In the genomic region with DNA sequence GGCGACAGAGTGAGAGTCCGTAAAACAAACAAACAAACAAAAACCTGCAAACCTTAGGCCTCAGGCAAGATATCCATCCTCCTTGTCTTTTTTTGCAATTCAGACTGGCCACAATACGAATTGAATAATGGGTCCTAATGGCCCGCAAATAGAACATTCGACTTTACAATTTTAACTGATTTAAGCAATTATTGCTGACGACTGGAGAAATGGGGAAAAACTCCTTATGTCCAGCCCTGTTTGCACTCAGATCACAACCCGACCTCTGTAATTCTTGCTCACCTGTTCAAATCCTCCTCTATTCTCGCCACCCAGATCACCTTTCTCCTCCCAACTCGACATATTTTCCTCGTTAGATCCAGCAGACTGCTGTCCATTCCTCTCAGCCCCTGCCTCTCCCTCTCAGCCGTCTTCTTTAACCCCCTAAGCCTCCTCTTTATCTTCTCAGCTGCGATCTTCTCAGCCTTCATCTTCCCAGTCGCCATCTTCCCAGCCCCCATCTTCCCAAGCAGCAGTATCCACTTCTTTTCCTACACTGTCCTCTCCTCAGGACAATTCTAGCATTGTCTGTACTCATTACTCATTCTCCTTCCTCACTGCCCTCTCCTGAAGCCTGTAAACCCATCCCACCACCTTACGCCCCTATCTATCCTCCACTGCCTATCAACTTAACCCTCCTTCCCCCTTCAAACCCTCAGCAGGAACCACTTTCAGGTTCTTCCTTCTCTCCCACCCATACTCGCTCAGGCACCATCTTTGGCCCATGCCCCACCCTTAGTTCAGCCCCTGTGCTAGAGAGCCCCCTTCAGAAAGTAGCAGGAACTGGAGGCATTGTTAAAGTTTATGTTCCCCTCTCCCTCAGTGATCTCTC, we compare ENCODE assay signal across 1 cellular context.
A peak's percentile ranks its signal among the peaks of the same experiment; 100 is the strongest.
TF ChIP-seq lines count a peak whose summit lies in the region.

No MANE protein-coding gene starts in this region.

TF ChIP-seq in K562, 482 proteins besides CTCF, POLR2A, EP300 and RAD21 (continued from another document and continues in another):
- TF ChIP-seq ZC3H8 (IDR thresholded peaks at IDR 0.05) (0 out of 2 replicates have a peak, but pooled peaks have one; percentile 59), TSC22D4 (tag; IDR thresholded peaks at IDR 0.05) (no peak), ZNF586 (CRISPR knock-in tag; conservative IDR thresholded peaks at IDR 0.05) (no peak), ZNF232 (CRISPR knock-in tag; IDR thresholded peaks at IDR 0.05) (no peak; the same call in 1 of the 2 replicates), RHOXF2B (CRISPR knock-in tag; conservative IDR thresholded peaks at IDR 0.05) (no peak; the same call in 1 of the 2 replicates), SNIP1 (IDR thresholded peaks at IDR 0.05; ENCODE audit: low read depth) (peak; percentile 20; the same call in 1 of the 2 replicates), NR2C2 (CRISPR knock-in tag; IDR thresholded peaks at IDR 0.05) (no peak), NR2C2 (tag; IDR thresholded peaks at IDR 0.05) (no peak), FOSL1 (tag; conservative IDR thresholded peaks at IDR 0.05) (no peak), POLR3A (IDR thresholded peaks at IDR 0.05; ENCODE audit: borderline replicate concordance, extremely low read depth, insufficient read depth, insufficient read length) (no peak), TCF7 (IDR thresholded peaks at IDR 0.05; ENCODE audit: borderline replicate concordance) (no peak), GATAD2B (IDR thresholded peaks at IDR 0.05; ENCODE audit: borderline replicate concordance) (no peak), OTX1 (CRISPR knock-in tag; IDR thresholded peaks at IDR 0.05) (peak; percentile 85; the same call in 1 of the 2 replicates), IFI16 (CRISPR knock-in tag; IDR thresholded peaks at IDR 0.05) (no peak), VEZF1 (CRISPR knock-in tag; IDR thresholded peaks at IDR 0.05) (peak; percentile 44), TFAM (CRISPR knock-in tag; conservative IDR thresholded peaks at IDR 0.05) (no peak), PKNOX1 (IDR thresholded peaks at IDR 0.05) (peak; percentile 68), CBX8 (IDR thresholded peaks at IDR 0.05; ENCODE audit: borderline replicate concordance, extremely low read depth, low read depth, low read length, poor library complexity, severe bottlenecking) (no peak), ATF6 (CRISPR knock-in tag; IDR thresholded peaks at IDR 0.05) (no peak), TSHZ1 (CRISPR knock-in tag; IDR thresholded peaks at IDR 0.05) (no peak), ZNF695 (CRISPR knock-in tag; IDR thresholded peaks at IDR 0.05) (no peak), ZNF561 (CRISPR knock-in tag; conservative IDR thresholded peaks at IDR 0.05) (no peak), ZEB2 (IDR thresholded peaks at IDR 0.05) (peak; percentile 64), YY1 (IDR thresholded peaks at IDR 0.05; ENCODE audit: borderline replicate concordance in 1 of 3, control insufficient read depth in 1 of 3, extremely low read depth in 1 of 3, insufficient read depth in 3 of 3, insufficient read length in 1 of 3, insufficient replicate concordance in 2 of 3, low read depth in 1 of 3, low read length in 2 of 3) (peak in 2 of 3 experiments; percentile 44 to 85), SNRNP70 (optimal IDR thresholded peaks at IDR 0.05; ENCODE audit: low read depth, low read length) (no peak), STAG1 (CRISPR knock-in tag; IDR thresholded peaks at IDR 0.05; ENCODE audit: borderline replicate concordance) (no peak), ILF3 (IDR thresholded peaks at IDR 0.05; ENCODE audit: borderline replicate concordance) (no peak), ATF4 (CRISPR knock-in tag; IDR thresholded peaks at IDR 0.05) (no peak), ZNF75A (CRISPR knock-in tag; IDR thresholded peaks at IDR 0.05) (0 out of 2 replicates have a peak, but pooled peaks have one; percentile 23), PREB (CRISPR knock-in tag; IDR thresholded peaks at IDR 0.05) (no peak), KLF16 (IDR thresholded peaks at IDR 0.05) (no peak; the same call in 1 of the 2 replicates), HDAC2 (IDR thresholded peaks at IDR 0.05) (peak; percentile 51), ZBTB43 (CRISPR knock-in tag; IDR thresholded peaks at IDR 0.05) (no peak)
- TF ChIP-seq, protein P1, sequence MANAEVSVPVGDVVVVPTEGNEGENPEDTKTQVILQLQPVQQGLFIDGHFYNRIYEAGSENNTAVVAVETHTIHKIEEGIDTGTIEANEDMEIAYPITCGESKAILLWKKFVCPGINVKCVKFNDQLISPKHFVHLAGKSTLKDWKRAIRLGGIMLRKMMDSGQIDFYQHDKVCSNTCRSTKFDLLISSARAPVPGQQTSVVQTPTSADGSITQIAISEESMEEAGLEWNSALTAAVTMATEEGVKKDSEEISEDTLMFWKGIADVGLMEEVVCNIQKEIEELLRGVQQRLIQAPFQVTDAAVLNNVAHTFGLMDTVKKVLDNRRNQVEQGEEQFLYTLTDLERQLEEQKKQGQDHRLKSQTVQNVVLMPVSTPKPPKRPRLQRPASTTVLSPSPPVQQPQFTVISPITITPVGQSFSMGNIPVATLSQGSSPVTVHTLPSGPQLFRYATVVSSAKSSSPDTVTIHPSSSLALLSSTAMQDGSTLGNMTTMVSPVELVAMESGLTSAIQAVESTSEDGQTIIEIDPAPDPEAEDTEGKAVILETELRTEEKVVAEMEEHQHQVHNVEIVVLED (CRISPR knock-in tag; IDR thresholded peaks at IDR 0.05), result no peak
- TF ChIP-seq, protein P2, sequence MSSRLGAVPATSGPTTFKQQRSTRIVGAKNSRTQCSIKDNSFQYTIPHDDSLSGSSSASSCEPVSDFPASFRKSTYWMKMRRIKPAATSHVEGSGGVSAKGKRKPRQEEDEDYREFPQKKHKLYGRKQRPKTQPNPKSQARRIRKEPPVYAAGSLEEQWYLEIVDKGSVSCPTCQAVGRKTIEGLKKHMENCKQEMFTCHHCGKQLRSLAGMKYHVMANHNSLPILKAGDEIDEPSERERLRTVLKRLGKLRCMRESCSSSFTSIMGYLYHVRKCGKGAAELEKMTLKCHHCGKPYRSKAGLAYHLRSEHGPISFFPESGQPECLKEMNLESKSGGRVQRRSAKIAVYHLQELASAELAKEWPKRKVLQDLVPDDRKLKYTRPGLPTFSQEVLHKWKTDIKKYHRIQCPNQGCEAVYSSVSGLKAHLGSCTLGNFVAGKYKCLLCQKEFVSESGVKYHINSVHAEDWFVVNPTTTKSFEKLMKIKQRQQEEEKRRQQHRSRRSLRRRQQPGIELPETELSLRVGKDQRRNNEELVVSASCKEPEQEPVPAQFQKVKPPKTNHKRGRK (tag; IDR thresholded peaks at IDR 0.05), result no peak
- TF ChIP-seq, protein P3, sequence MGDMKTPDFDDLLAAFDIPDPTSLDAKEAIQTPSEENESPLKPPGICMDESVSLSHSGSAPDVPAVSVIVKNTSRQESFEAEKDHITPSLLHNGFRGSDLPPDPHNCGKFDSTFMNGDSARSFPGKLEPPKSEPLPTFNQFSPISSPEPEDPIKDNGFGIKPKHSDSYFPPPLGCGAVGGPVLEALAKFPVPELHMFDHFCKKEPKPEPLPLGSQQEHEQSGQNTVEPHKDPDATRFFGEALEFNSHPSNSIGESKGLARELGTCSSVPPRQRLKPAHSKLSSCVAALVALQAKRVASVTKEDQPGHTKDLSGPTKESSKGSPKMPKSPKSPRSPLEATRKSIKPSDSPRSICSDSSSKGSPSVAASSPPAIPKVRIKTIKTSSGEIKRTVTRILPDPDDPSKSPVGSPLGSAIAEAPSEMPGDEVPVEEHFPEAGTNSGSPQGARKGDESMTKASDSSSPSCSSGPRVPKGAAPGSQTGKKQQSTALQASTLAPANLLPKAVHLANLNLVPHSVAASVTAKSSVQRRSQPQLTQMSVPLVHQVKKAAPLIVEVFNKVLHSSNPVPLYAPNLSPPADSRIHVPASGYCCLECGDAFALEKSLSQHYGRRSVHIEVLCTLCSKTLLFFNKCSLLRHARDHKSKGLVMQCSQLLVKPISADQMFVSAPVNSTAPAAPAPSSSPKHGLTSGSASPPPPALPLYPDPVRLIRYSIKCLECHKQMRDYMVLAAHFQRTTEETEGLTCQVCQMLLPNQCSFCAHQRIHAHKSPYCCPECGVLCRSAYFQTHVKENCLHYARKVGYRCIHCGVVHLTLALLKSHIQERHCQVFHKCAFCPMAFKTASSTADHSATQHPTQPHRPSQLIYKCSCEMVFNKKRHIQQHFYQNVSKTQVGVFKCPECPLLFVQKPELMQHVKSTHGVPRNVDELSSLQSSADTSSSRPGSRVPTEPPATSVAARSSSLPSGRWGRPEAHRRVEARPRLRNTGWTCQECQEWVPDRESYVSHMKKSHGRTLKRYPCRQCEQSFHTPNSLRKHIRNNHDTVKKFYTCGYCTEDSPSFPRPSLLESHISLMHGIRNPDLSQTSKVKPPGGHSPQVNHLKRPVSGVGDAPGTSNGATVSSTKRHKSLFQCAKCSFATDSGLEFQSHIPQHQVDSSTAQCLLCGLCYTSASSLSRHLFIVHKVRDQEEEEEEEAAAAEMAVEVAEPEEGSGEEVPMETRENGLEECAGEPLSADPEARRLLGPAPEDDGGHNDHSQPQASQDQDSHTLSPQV (IDR thresholded peaks at IDR 0.05), result peak; percentile 37; the same call in 1 of the 2 replicates
